Comparison of ENCODE assay signal across 21 cellular contexts in the genomic region with DNA sequence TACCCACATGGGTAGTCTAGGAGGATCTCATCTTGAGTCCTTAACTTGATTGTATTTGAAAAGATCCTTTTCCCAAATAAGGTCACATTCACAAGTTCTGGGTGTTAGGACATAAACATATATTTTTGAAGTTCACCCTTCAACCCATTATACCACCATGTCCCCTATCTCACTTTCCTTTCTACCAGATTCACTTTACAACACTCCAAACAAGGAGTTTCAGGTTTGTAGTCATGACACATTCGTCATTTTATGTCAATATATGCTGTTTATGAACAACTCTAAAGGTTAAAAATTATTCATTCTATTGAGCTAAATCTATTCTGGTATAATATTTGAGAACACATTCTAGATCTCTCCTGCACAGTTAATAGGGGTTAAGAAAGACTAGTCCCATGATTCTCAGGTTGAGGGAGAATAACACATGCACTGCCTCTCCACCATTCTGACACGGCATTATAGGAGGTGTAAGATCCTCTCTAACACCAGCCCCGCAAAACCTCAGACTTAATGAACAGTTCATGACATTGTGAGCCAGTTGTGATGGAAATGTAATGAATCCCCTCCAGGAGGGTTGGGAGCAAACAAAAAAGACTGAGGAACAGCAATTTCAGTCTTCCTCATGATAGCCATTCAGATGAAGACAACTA.
DNase-seq lines count a peak whose midpoint lies in the region; ATAC-seq and TF ChIP-seq lines count a peak whose summit lies in the region.
"Had no signal": no experiment of that assay in that cellular context is flagged by ENCODE, and none has a peak within 500 bp of the region (broad histone marks: within the 10 kb centered on the region; RNA-seq: fewer than 3 reads in every experiment).

No MANE protein-coding gene starts in this region.

- WGBS in mesenchymal stem cell: no CpG with 5 or more reads among the region's 3 CpGs
- WGBS in psoas muscle, 3 donors: 95 to 98% (median 96%) methylated on average over 3 of the region's 3 CpGs

- no peak overlapping the region for H2AFZ ChIP-seq in mesenchymal stem cell (ENCODE audit: low read depth, low read length)
- H2AFZ ChIP-seq in neural progenitor cell (replicated peaks): no peak overlapping the region

- no peaks in the 10 kb centered on the region for H3K4me1 ChIP-seq in breast epithelium
- H3K4me1 ChIP-seq in mesenchymal stem cell (ENCODE audit: control insufficient read depth, insufficient read depth, low read depth, low read length): peaks cover 8% of the 10 kb centered on the region
- H3K4me1 ChIP-seq in neural progenitor cell: peaks cover 4% of the 10 kb centered on the region
- peaks cover 7% of the 10 kb centered on the region for H3K4me1 ChIP-seq in psoas muscle
- H3K4me1 ChIP-seq: Caco-2 had no signal

- H2BK15ac ChIP-seq in mesenchymal stem cell (ENCODE audit: low read depth, poor library complexity, severe bottlenecking): no peak overlapping the region

- BruUV-seq in MCF 10A (replicated peaks; lab: Mats Ljungman, UMichigan): no TSS peak

- no peak overlapping the region for H4K91ac ChIP-seq in mesenchymal stem cell (ENCODE audit: low read length)

- POLR2A ChIA-PET in MCF 10A (lab: Yijun Ruan, JAX): interaction anchor here (0.7 kb wide), 1 partner anchor 88 kb away, joined by 3 read pairs; no protein-coding TSS in a partner anchor

- H2AK5ac ChIP-seq in mesenchymal stem cell (ENCODE audit: low read length, severe bottlenecking): peak overlapping the region; percentile 62

- H3K27ac Mint-ChIP-seq in MCF 10A (ENCODE audit: low read depth, unreplicated experiment) (peak overlapping the region; percentile 58), neural progenitor cell (no peak overlapping the region)
- H3K27ac Mint-ChIP-seq in activated T-helper 17 cell treated with anti-CD3 and anti-CD28 coated beads, Interleukin-2, amount 50 U/mL, for 72 hours: no peak overlapping the region
- H3K27ac Mint-ChIP-seq: CD4-positive, alpha-beta T cell had no signal

- H3K27me3 ChIP-seq in breast epithelium: no peaks in the 10 kb centered on the region
- no peaks in the 10 kb centered on the region for H3K27me3 ChIP-seq in mesenchymal stem cell (ENCODE audit: control insufficient read depth in 1 of 2, insufficient read depth in 1 of 2, low read length in 2 of 2)
- H3K27me3 ChIP-seq in neural progenitor cell: no peaks in the 10 kb centered on the region
- H3K27me3 ChIP-seq in psoas muscle (ENCODE audit: insufficient read depth in 3 of 3, low read length in 2 of 3): no peaks in the 10 kb centered on the region
- H3K27me3 ChIP-seq: BLaER1 treated with 17β-estradiol and CSF1 and Interleukin-3, amounts not matched to agents 10 nM and 100 nM had no signal

- no peak for DNase-seq in MCF 10A (ENCODE audit: unreplicated experiment)
- DNase-seq in breast epithelium (ENCODE audit: low spot score in 2 of 2): no peak
- no peak for DNase-seq in mesenchymal stem cell
- DNase-seq in neural progenitor cell (ENCODE audit: low spot score): no peak
- DNase-seq in psoas muscle: no peak
- no peak for DNase-seq in amygdala (lab: John Stamatoyannopoulos, UW)
- DNase-seq: AML-193; Caco-2; CD4-positive, alpha-beta T cell; Kasumi-1; MV-4-11; NCI-H1105; NCI-H1436 treated with DMSO at 0.1 percent for 48 hours; NCI-H187 treated with DMSO at 0.1 percent for 48 hours; NCI-H524; NCI-H774; SIG-M5 had no signal

- TF ChIP-seq CTCF in MCF 10A (IDR thresholded peaks at IDR 0.05; ENCODE audit: unreplicated experiment) (no peak), breast epithelium (IDR thresholded peaks at IDR 0.05) (no peak), neural progenitor cell (IDR thresholded peaks at IDR 0.05) (no peak), psoas muscle (IDR thresholded peaks at IDR 0.05) (no peak)

- no peak overlapping the region for H3K4me3 ChIP-seq in breast epithelium
- H3K4me3 ChIP-seq in mesenchymal stem cell (ENCODE audit: insufficient read depth in 1 of 2, low read depth in 1 of 2, low read length in 2 of 2): no peak overlapping the region
- H3K4me3 ChIP-seq in neural progenitor cell: no peak overlapping the region
- H3K4me3 ChIP-seq in psoas muscle: no peak overlapping the region
- H3K4me3 ChIP-seq: A549; BLaER1 treated with 17β-estradiol and CSF1 and Interleukin-3, amounts not matched to agents 10 nM and 100 nM had no signal

- no peaks in the 10 kb centered on the region for H3K36me3 ChIP-seq in breast epithelium
- peaks cover 0 to 12% of the 10 kb centered on the region in 2 experiments for H3K36me3 ChIP-seq in mesenchymal stem cell (ENCODE audit: control insufficient read depth in 1 of 2, insufficient read depth in 2 of 2, low read depth in 1 of 2, low read length in 2 of 2)
- no peaks in the 10 kb centered on the region for H3K36me3 ChIP-seq in neural progenitor cell
- no peaks in the 10 kb centered on the region for H3K36me3 ChIP-seq in psoas muscle (ENCODE audit: insufficient read depth in 1 of 2, low read depth in 1 of 2)

- no peaks in the 10 kb centered on the region for H3K9me3 Mint-ChIP-seq in MCF 10A (ENCODE audit: unreplicated experiment)
- no peaks in the 10 kb centered on the region for H3K9me3 Mint-ChIP-seq in activated T-helper 17 cell treated with anti-CD3 and anti-CD28 coated beads, Interleukin-2, amount 50 U/mL, for 72 hours
- no peaks in the 10 kb centered on the region for H3K9me3 Mint-ChIP-seq in neural progenitor cell
- H3K9me3 Mint-ChIP-seq: CD4-positive, alpha-beta T cell had no signal

- H2BK12ac ChIP-seq in mesenchymal stem cell (ENCODE audit: low read length in 2 of 2): no peak overlapping the region

- H3K79me1 ChIP-seq in mesenchymal stem cell (replicated peaks; ENCODE audit: low read length, poor library complexity, severe bottlenecking): peaks cover 12% of the 10 kb centered on the region

- H3K23ac ChIP-seq in mesenchymal stem cell (ENCODE audit: low read length in 2 of 2): no peak overlapping the region

- H3K14ac ChIP-seq in mesenchymal stem cell (ENCODE audit: low read length in 2 of 2): no peak overlapping the region

- no peak overlapping the region for H3K18ac ChIP-seq in mesenchymal stem cell (ENCODE audit: low read depth in 1 of 2, low read length in 2 of 2)

- CTCF ChIA-PET in MCF 10A (lab: Yijun Ruan, JAX): interaction anchor here (0.6 to 3.1 kb wide), 2 partner anchors 9 to 67 kb away, joined by 3 to 16 read pairs; no protein-coding TSS in a partner anchor

- no peak overlapping the region for H4K8ac ChIP-seq in mesenchymal stem cell (ENCODE audit: low read length)

- H4K20me1 ChIP-seq in neural progenitor cell (ENCODE audit: low read depth): no peaks in the 10 kb centered on the region
- H4K20me1 ChIP-seq: BLaER1 treated with 17β-estradiol and CSF1 and Interleukin-3, amounts not matched to agents 10 nM and 100 nM had no signal

- peak overlapping the region; percentile 73 for H2BK5ac ChIP-seq in mesenchymal stem cell (ENCODE audit: low read depth, low read length, poor library complexity, severe bottlenecking)

- H3K27me3 Mint-ChIP-seq in MCF 10A (ENCODE audit: insufficient read depth, unreplicated experiment): no peaks in the 10 kb centered on the region
- no peaks in the 10 kb centered on the region for H3K27me3 Mint-ChIP-seq in activated T-helper 17 cell treated with anti-CD3 and anti-CD28 coated beads, Interleukin-2, amount 50 U/mL, for 72 hours
- no peaks in the 10 kb centered on the region for H3K27me3 Mint-ChIP-seq in neural progenitor cell (ENCODE audit: insufficient read depth, low read depth)
- H3K27me3 Mint-ChIP-seq: CD4-positive, alpha-beta T cell had no signal

- peak; percentile 72 for ATAC-seq in activated T-helper 17 cell treated with anti-CD3 and anti-CD28 coated beads, Interleukin-2, amount 50 U/mL, for 72 hours (replicated peaks)
- ATAC-seq in psoas muscle: no peak
- ATAC-seq: A549 had no signal

- H3K4me1 Mint-ChIP-seq in MCF 10A (ENCODE audit: insufficient read depth, unreplicated experiment): peaks cover 10% of the 10 kb centered on the region
- H3K4me1 Mint-ChIP-seq in activated T-helper 17 cell treated with anti-CD3 and anti-CD28 coated beads, Interleukin-2, amount 50 U/mL, for 72 hours: peaks cover 29% of the 10 kb centered on the region
- H3K4me1 Mint-ChIP-seq in neural progenitor cell: peaks cover 4% of the 10 kb centered on the region

- H3K36me3 Mint-ChIP-seq in MCF 10A (ENCODE audit: insufficient read depth, unreplicated experiment) (peaks cover 14% of the 10 kb centered on the region), neural progenitor cell (no peaks in the 10 kb centered on the region)
- H3K36me3 Mint-ChIP-seq in activated T-helper 17 cell treated with anti-CD3 and anti-CD28 coated beads, Interleukin-2, amount 50 U/mL, for 72 hours (ENCODE audit: low read depth): peaks cover 30% of the 10 kb centered on the region

- no peaks in the 10 kb centered on the region for H3K79me2 ChIP-seq in neural progenitor cell (ENCODE audit: low read depth)

- TF ChIP-seq POLR2A in breast epithelium (IDR thresholded peaks at IDR 0.05): no peak

- H3K9me3 ChIP-seq in breast epithelium: no peaks in the 10 kb centered on the region
- no peaks in the 10 kb centered on the region for H3K9me3 ChIP-seq in mesenchymal stem cell (ENCODE audit: control insufficient read depth, low read length)
- H3K9me3 ChIP-seq in neural progenitor cell (ENCODE audit: low read depth): no peaks in the 10 kb centered on the region
- H3K9me3 ChIP-seq in psoas muscle: no peaks in the 10 kb centered on the region
- H3K9me3 ChIP-seq: A549; BLaER1 treated with 17β-estradiol and CSF1 and Interleukin-3, amounts not matched to agents 10 nM and 100 nM; Caco-2 had no signal

- H3F3A ChIP-seq in neural progenitor cell (ENCODE audit: low read depth): no peaks in the 10 kb centered on the region

- intact Hi-C loops in MCF 10A (cut with micrococcal nuclease) (no loop called here), breast epithelium (cut with DNase I; ENCODE audit: low total_unique reads) (no loop called here), psoas muscle (cut with DNase I) (loop anchor here in 1 of 2 donors (5.0 kb wide), 1 partner anchor 83 kb away; no protein-coding TSS in a partner anchor)

- H3K27ac ChIP-seq in breast epithelium (no peak overlapping the region), mesenchymal stem cell (ENCODE audit: low read length, poor library complexity, severe bottlenecking) (no peak overlapping the region), neural progenitor cell (no peak overlapping the region), psoas muscle (no peak overlapping the region)
- H3K27ac ChIP-seq: A549; BLaER1 treated with 17β-estradiol and CSF1 and Interleukin-3, amounts not matched to agents 10 nM and 100 nM; HL-60 had no signal

- H3K9ac ChIP-seq in mesenchymal stem cell (ENCODE audit: low read length) (no peak overlapping the region), neural progenitor cell (no peak overlapping the region)
- H3K9ac ChIP-seq: BLaER1 treated with 17β-estradiol and CSF1 and Interleukin-3, amounts not matched to agents 10 nM and 100 nM had no signal

- H2BK120ac ChIP-seq in mesenchymal stem cell (ENCODE audit: low read depth, low read length): no peak overlapping the region

- H3K4ac ChIP-seq in mesenchymal stem cell (ENCODE audit: low read depth in 1 of 2, low read length in 2 of 2): no peak overlapping the region

- H3K4me2 ChIP-seq in mesenchymal stem cell (ENCODE audit: low read length, poor library complexity, severe bottlenecking) (no peak overlapping the region), neural progenitor cell (no peak overlapping the region)
- H3K4me2 ChIP-seq: A549 had no signal

- H3K4me3 Mint-ChIP-seq in MCF 10A (ENCODE audit: unreplicated experiment) (no peak overlapping the region), neural progenitor cell (no peak overlapping the region)
- peak overlapping the region; percentile 32 for H3K4me3 Mint-ChIP-seq in activated T-helper 17 cell treated with anti-CD3 and anti-CD28 coated beads, Interleukin-2, amount 50 U/mL, for 72 hours
- H3K4me3 Mint-ChIP-seq: CD4-positive, alpha-beta T cell had no signal
